In genomic region chr6:35919827-35920751, GRCh38 we compare ENCODE assay signal across 8 cellular contexts. TPM values are rescaled to one million over a fixed set of nuclear protein-coding genes. Genes with fewer than 3 reads are reported as not detected.
DNase-seq lines count a peak whose midpoint lies in the region.

No MANE protein-coding gene starts in this region.

- no peaks in the 10 kb centered on the region for H3K27me3 ChIP-seq in GM23248 (replicated peaks; ENCODE audit: insufficient read depth)

- H3K4me3 ChIP-seq in GM08714 (ENCODE audit: low read length) (peak overlapping the region; percentile 75), GM23248 (peak overlapping the region; percentile 93), mesodermal cell (ENCODE audit: extremely low read depth, insufficient read depth, low read length, poor library complexity, severe bottlenecking) (peak overlapping the region; percentile 67)

- no peaks in the 10 kb centered on the region for H4K20me1 ChIP-seq in GM23248 (ENCODE audit: insufficient read depth)

- H3K9me3 ChIP-seq in GM23248 (ENCODE audit: low read depth), result no peaks in the 10 kb centered on the region
- no peaks in the 10 kb centered on the region for H3K9me3 ChIP-seq in mesodermal cell (ENCODE audit: control insufficient read depth, low read length)

- in situ Hi-C loops in GM23248 (cut with MboI), result no loop called here

- DNase-seq in GM23248 (peak; percentile 76), LoVo (ENCODE audit: low spot score) (peak; percentile 12), NCI-H1092 (lab: John Stamatoyannopoulos, UW) (no peak)
- peak; percentile 55 for DNase-seq in activated CD4-positive, alpha-beta T cell treated with anti-CD3 and anti-CD28 coated beads, Interleukin-2, amount 50 U/mL, for 1 hour
- peak; percentile 42 for DNase-seq in effector CD4-positive, alpha-beta T cell
- peak; percentile 17 to 26 for DNase-seq in stimulated activated CD8-positive, alpha-beta memory T cell treated with anti-CD3 and anti-CD28 coated beads, Interleukin-15, amount 100 ng/mL, for 48 hours (ENCODE audit: low read depth in 2 of 2)

- H2AFZ ChIP-seq in GM23248, result peak overlapping the region; percentile 82

- peaks cover 57% of the 10 kb centered on the region for H3K79me2 ChIP-seq in GM23248 (ENCODE audit: insufficient read depth)

- peak overlapping the region; percentile 46 for H3K27ac ChIP-seq in GM23248
- H3K27ac ChIP-seq in mesodermal cell (ENCODE audit: low read depth, low read length, severe bottlenecking), result peak overlapping the region; percentile 18

- H3K36me3 ChIP-seq in GM23248 (ENCODE audit: low read depth) (peaks cover 3% of the 10 kb centered on the region; the same call in 1 of the 2 replicates), mesodermal cell (ENCODE audit: control insufficient read depth, insufficient read depth, low read length) (peaks cover 18% of the 10 kb centered on the region)

- H3K9ac ChIP-seq in GM23248, result peak overlapping the region; percentile 80

- peaks cover 24% of the 10 kb centered on the region for H3K4me1 ChIP-seq in GM23248 (ENCODE audit: insufficient read depth)
- H3K4me1 ChIP-seq in mesodermal cell (ENCODE audit: control insufficient read depth, insufficient read depth, low read length, poor library complexity, severe bottlenecking), result no peaks in the 10 kb centered on the region

- 1% methylated on average over 38 to 40 of the region's 50 CpGs for WGBS in GM23248 (ENCODE audit: low coverage in 1 of 2, low lambda C conversion rate in 2 of 2, missing lambda C conversion rate in 2 of 2), 2 experiments
- 0 to 1% methylated on average over 27 to 44 of the region's 50 CpGs for WGBS in mesodermal cell (ENCODE audit: insufficient coverage in 2 of 2), 2 experiments

- no peaks in the 10 kb centered on the region for H3K9me2 ChIP-seq in GM23248 (ENCODE audit: insufficient read depth)

- peak overlapping the region; percentile 94 for H3K4me2 ChIP-seq in GM23248 (ENCODE audit: unreplicated experiment)

- peaks cover 19% of the 10 kb centered on the region; the same call in 1 of the 2 replicates for H3F3A ChIP-seq in GM23248 (ENCODE audit: insufficient read depth)

RNA-seq across cellular contexts. Expression of gene SRPK1, which starts 0.8 kb away (rescaled TPM):
- 19.0 and 28.9 TPM in 2 replicates for total RNA-seq in GM23248 (2014; rRNA removed; shearing (Covaris generic))
- polyA plus RNA-seq in GM23248 (2016; fragmentation: Nextera tagmentation; extraction: Ambion mirVana), result 36.0 and 44.4 TPM in 2 replicates
- polyA plus RNA-seq in mesodermal cell (2013, experiment 1 of 2), result 44.4 TPM
- 49.7 TPM for polyA plus RNA-seq in mesodermal cell (2013, experiment 2 of 2)
